ENCODE assay signal across 16 cellular contexts in the genomic region with DNA sequence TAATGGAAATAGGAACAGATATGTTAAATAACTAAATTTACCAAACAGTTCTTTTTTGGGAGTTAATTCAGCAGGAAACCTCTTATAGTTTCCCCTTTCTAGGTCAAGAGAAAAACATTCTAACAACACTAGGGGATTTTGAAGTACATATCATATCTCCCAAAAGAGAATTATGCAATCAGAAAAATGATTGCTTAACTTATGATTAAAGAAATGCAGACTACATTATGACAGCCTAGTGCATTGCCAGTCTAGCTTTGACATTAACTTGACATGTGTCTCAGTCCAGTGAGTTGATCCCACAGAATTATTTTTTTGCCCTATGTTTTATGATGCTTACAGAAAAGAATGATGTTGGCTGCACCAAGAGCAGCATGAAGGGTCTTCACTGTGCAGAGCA. TPM values are rescaled to one million over a fixed set of nuclear protein-coding genes. Genes with fewer than 3 reads are reported as not detected.
DNase-seq lines count a peak whose midpoint lies in the region; ATAC-seq, FAIRE-seq and TF ChIP-seq lines count a peak whose summit lies in the region.
"Had no signal": no experiment of that assay in that cellular context is flagged by ENCODE, and none has a peak within 500 bp of the region (broad histone marks: within the 10 kb centered on the region; RNA-seq: fewer than 3 reads in every experiment).

No MANE protein-coding gene starts in this region.

- POLR2A ChIA-PET in activated CD4-positive, alpha-beta memory T cell treated with anti-CD3 and anti-CD28 coated beads, Interleukin-2, amount 10 ng/mL, durations not matched to agents 7 days and 5 days (lab: Charles Lee): no interaction called here

- DNase-seq in Right ventricle myocardium superior (no peak), left ventricle myocardium inferior (no peak), NB4 (ENCODE audit: low read depth) (peak; percentile 1), bronchial epithelial cell (ENCODE audit: low read depth) (peak; percentile 13)
- DNase-seq in activated naive CD8-positive, alpha-beta T cell treated with anti-CD3 and anti-CD28 coated beads, Interleukin-2, amount 50 U/mL, for 24 hours: no peak
- no peak for DNase-seq in effector memory CD4-positive, alpha-beta T cell
- DNase-seq in activated CD4-positive, alpha-beta memory T cell treated with anti-CD3 and anti-CD28 coated beads, Interleukin-2, amount 10 ng/mL, durations not matched to agents 7 days and 5 days: no peak
- DNase-seq: ACHN; CD4-positive, CD25-positive, alpha-beta regulatory T cell; DMS53; GF-D8; HCEC 1CT; HFFc6 had no signal

- no peak for FAIRE-seq in bronchial epithelial cell (lab: Jason Lieb, UNC)
- FAIRE-seq: GM18507 had no signal

- ATAC-seq in Right ventricle myocardium superior (ENCODE audit: poor library complexity): peak; percentile 48
- ATAC-seq in activated naive CD8-positive, alpha-beta T cell treated with anti-CD3 and anti-CD28 coated beads, Interleukin-2, amount 50 U/mL, for 24 hours: no peak

- no peak for TF ChIP-seq POLR2A in NB4 (IDR thresholded peaks at IDR 0.05; ENCODE audit: extremely low read depth, insufficient read length)

- no peaks in the 10 kb centered on the region for H3K36me3 Mint-ChIP-seq in activated naive CD8-positive, alpha-beta T cell treated with anti-CD3 and anti-CD28 coated beads, Interleukin-2, amount 50 U/mL, for 24 hours (ENCODE audit: low read depth)
- H3K36me3 Mint-ChIP-seq in activated CD4-positive, alpha-beta memory T cell treated with anti-CD3 and anti-CD28 coated beads, Interleukin-2, amount 10 ng/mL, durations not matched to agents 7 days and 5 days (ENCODE audit: low read depth): no peaks in the 10 kb centered on the region
- H3K36me3 Mint-ChIP-seq: CD4-positive, CD25-positive, alpha-beta regulatory T cell; IgD-negative memory B cell had no signal

- H3K36me3 ChIP-seq in left ventricle myocardium inferior (no peaks in the 10 kb centered on the region), bronchial epithelial cell (ENCODE audit: control insufficient read depth, insufficient read depth, low read length) (no peaks in the 10 kb centered on the region)
- H3K36me3 ChIP-seq in effector memory CD4-positive, alpha-beta T cell (ENCODE audit: control insufficient read depth, insufficient read depth, low read length): no peaks in the 10 kb centered on the region
- H3K36me3 ChIP-seq: BLaER1 treated with 17β-estradiol and CSF1 and Interleukin-3, amounts not matched to agents 10 nM and 100 nM had no signal

- no peak overlapping the region for H3K27ac ChIP-seq in left ventricle myocardium inferior (replicated peaks)
- no peak overlapping the region for H3K27ac ChIP-seq in effector memory CD4-positive, alpha-beta T cell (ENCODE audit: insufficient read depth, low read length, poor library complexity, severe bottlenecking)
- H3K27ac ChIP-seq: BLaER1 treated with 17β-estradiol and CSF1 and Interleukin-3, amounts not matched to agents 10 nM and 100 nM had no signal

- H3K27me3 ChIP-seq in left ventricle myocardium inferior (ENCODE audit: low read depth) (peaks cover 4% of the 10 kb centered on the region), bronchial epithelial cell (ENCODE audit: control insufficient read depth, insufficient read depth, low read length) (no peaks in the 10 kb centered on the region)
- H3K27me3 ChIP-seq in effector memory CD4-positive, alpha-beta T cell (replicated peaks; ENCODE audit: control insufficient read depth, insufficient read depth, low read length, poor library complexity, severe bottlenecking): no peaks in the 10 kb centered on the region
- H3K27me3 ChIP-seq: BLaER1 treated with 17β-estradiol and CSF1 and Interleukin-3, amounts not matched to agents 10 nM and 100 nM had no signal

- H3K4me1 ChIP-seq in left ventricle myocardium inferior: no peaks in the 10 kb centered on the region
- H3K4me1 ChIP-seq in effector memory CD4-positive, alpha-beta T cell (ENCODE audit: control insufficient read depth, insufficient read depth, low read length, poor library complexity, severe bottlenecking): no peaks in the 10 kb centered on the region
- H3K4me1 ChIP-seq: BLaER1 treated with 17β-estradiol and CSF1 and Interleukin-3, amounts not matched to agents 10 nM and 100 nM had no signal

- H3K27ac Mint-ChIP-seq in activated naive CD8-positive, alpha-beta T cell treated with anti-CD3 and anti-CD28 coated beads, Interleukin-2, amount 50 U/mL, for 24 hours: no peak overlapping the region
- H3K27ac Mint-ChIP-seq in activated CD4-positive, alpha-beta memory T cell treated with anti-CD3 and anti-CD28 coated beads, Interleukin-2, amount 10 ng/mL, durations not matched to agents 7 days and 5 days: no peak overlapping the region
- H3K27ac Mint-ChIP-seq: CD4-positive, CD25-positive, alpha-beta regulatory T cell; HFFc6; IgD-negative memory B cell had no signal

- H3K9me3 Mint-ChIP-seq in activated naive CD8-positive, alpha-beta T cell treated with anti-CD3 and anti-CD28 coated beads, Interleukin-2, amount 50 U/mL, for 24 hours: no peaks in the 10 kb centered on the region
- H3K9me3 Mint-ChIP-seq in activated CD4-positive, alpha-beta memory T cell treated with anti-CD3 and anti-CD28 coated beads, Interleukin-2, amount 10 ng/mL, durations not matched to agents 7 days and 5 days: no peaks in the 10 kb centered on the region
- H3K9me3 Mint-ChIP-seq: HFFc6, IgD-negative memory B cell had no signal

- CTCF ChIA-PET in activated CD4-positive, alpha-beta memory T cell treated with anti-CD3 and anti-CD28 coated beads, Interleukin-2, amount 10 ng/mL, durations not matched to agents 7 days and 5 days (lab: Charles Lee): no interaction called here

- peaks cover 3% of the 10 kb centered on the region for H3K27me3 Mint-ChIP-seq in activated naive CD8-positive, alpha-beta T cell treated with anti-CD3 and anti-CD28 coated beads, Interleukin-2, amount 50 U/mL, for 24 hours
- H3K27me3 Mint-ChIP-seq in activated CD4-positive, alpha-beta memory T cell treated with anti-CD3 and anti-CD28 coated beads, Interleukin-2, amount 10 ng/mL, durations not matched to agents 7 days and 5 days: peaks cover 5% of the 10 kb centered on the region

- H3K4me3 ChIP-seq in left ventricle myocardium inferior: no peak overlapping the region
- H3K4me3 ChIP-seq in NB4 (ENCODE audit: low read depth, low read length): no peak overlapping the region
- H3K4me3 ChIP-seq in bronchial epithelial cell (ENCODE audit: low read depth, low read length): no peak overlapping the region
- no peak overlapping the region for H3K4me3 ChIP-seq in effector memory CD4-positive, alpha-beta T cell (ENCODE audit: insufficient read depth, low read depth, low read length, poor library complexity, severe bottlenecking)
- H3K4me3 ChIP-seq: BLaER1 treated with 17β-estradiol and CSF1 and Interleukin-3, amounts not matched to agents 10 nM and 100 nM had no signal

- TF ChIP-seq CTCF in left ventricle myocardium inferior (IDR thresholded peaks at IDR 0.05; ENCODE audit: borderline replicate concordance) (no peak), NB4 (IDR thresholded peaks at IDR 0.05; ENCODE audit: low read depth, low read length) (no peak), bronchial epithelial cell (IDR thresholded peaks at IDR 0.05; ENCODE audit: insufficient read depth, low read length, severe bottlenecking) (no peak)

- H3K4me1 Mint-ChIP-seq in activated naive CD8-positive, alpha-beta T cell treated with anti-CD3 and anti-CD28 coated beads, Interleukin-2, amount 50 U/mL, for 24 hours: no peaks in the 10 kb centered on the region
- H3K4me1 Mint-ChIP-seq in activated CD4-positive, alpha-beta memory T cell treated with anti-CD3 and anti-CD28 coated beads, Interleukin-2, amount 10 ng/mL, durations not matched to agents 7 days and 5 days: peaks cover 10% of the 10 kb centered on the region
- H3K4me1 Mint-ChIP-seq: IgD-negative memory B cell had no signal

- no peaks in the 10 kb centered on the region for H3K9me3 ChIP-seq in left ventricle myocardium inferior (replicated peaks)
- H3K9me3 ChIP-seq in effector memory CD4-positive, alpha-beta T cell (ENCODE audit: control insufficient read depth, low read length): no peaks in the 10 kb centered on the region
- H3K9me3 ChIP-seq: BLaER1 treated with 17β-estradiol and CSF1 and Interleukin-3, amounts not matched to agents 10 nM and 100 nM had no signal

- intact Hi-C loops in Right ventricle myocardium superior (cut with DNase I): no loop called here
- intact Hi-C loops in left ventricle myocardium inferior (cut with micrococcal nuclease): no loop called here

- H3K4me3 Mint-ChIP-seq in activated naive CD8-positive, alpha-beta T cell treated with anti-CD3 and anti-CD28 coated beads, Interleukin-2, amount 50 U/mL, for 24 hours: no peak overlapping the region
- H3K4me3 Mint-ChIP-seq in activated CD4-positive, alpha-beta memory T cell treated with anti-CD3 and anti-CD28 coated beads, Interleukin-2, amount 10 ng/mL, durations not matched to agents 7 days and 5 days: no peak overlapping the region
- H3K4me3 Mint-ChIP-seq: CD4-positive, CD25-positive, alpha-beta regulatory T cell; HFFc6; IgD-negative memory B cell had no signal

RNA-seq across cellular contexts. Expression of gene NPHP3, which starts 31.7 kb away (rescaled TPM):
- 9.3 TPM for total RNA-seq in Right ventricle myocardium superior
- 10.1 TPM for total RNA-seq in left ventricle myocardium inferior
- total RNA-seq in bronchial epithelial cell: 10.1 and 11.3 TPM in 2 replicates
- 10 to 100 TPM; 20.7 to 24.1 TPM for total RNA-seq in activated CD4-positive, alpha-beta memory T cell treated with anti-CD3 and anti-CD28 coated beads, Interleukin-2, amount 10 ng/mL, durations not matched to agents 7 days and 5 days

Comparison
In these comparisons a context has a peak if more than half of its experiments do, and no peak if none do; other contexts are left out.
1. DNase-seq: peak in NB4 (single experiment) and bronchial epithelial cell (single experiment); none in Right ventricle myocardium superior (single experiment), left ventricle myocardium inferior (single experiment), activated naive CD8-positive, alpha-beta T cell treated with anti-CD3 and anti-CD28 coated beads, Interleukin-2, amount 50 U/mL, for 24 hours (single experiment), effector memory CD4-positive, alpha-beta T cell (0 of 3) and activated CD4-positive, alpha-beta memory T cell treated with anti-CD3 and anti-CD28 coated beads, Interleukin-2, amount 10 ng/mL, durations not matched to agents 7 days and 5 days (single experiment).